Comparison of ENCODE assay signal across 14 cellular contexts in the genomic region with DNA sequence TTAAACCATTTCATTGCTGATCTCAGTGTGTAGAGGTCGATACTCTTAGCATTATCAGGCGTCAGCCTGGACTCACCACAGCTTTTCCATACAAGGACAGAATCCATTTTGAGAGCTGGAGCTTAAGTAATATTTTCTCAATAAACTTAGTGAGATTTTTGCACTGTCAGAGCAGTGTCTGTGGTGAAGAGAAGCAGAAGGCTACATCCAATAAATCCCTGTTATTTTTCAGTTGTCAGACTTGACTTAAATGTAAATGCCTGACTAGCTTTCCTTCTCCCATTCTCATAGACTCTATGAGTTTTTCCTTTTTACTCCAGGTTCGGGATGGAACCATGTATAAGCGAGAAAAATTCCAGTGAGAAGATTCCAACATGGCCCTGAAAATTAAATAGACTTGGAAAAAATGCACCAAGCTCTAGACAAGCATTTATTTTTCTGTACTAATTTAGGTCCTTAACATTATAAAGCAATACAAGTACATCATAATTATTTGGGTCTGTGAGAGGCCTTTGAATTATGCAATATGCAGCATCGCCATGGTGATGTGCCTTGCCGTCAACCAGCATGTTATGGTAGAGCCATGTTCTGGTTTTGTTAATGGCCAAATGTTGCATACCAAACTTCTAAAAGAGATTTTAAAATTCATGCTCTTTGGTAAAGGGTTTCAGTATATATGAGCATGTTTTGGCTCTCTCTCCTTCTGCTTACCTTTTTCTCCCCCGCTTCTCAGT.
DNase-seq lines count a peak whose midpoint lies in the region; ATAC-seq and TF ChIP-seq lines count a peak whose summit lies in the region.
"Had no signal": no experiment of that assay in that cellular context is flagged by ENCODE, and none has a peak within 500 bp of the region (broad histone marks: within the 10 kb centered on the region; RNA-seq: fewer than 3 reads in every experiment).

No MANE protein-coding gene starts in this region.

- peaks cover 2% of the 10 kb centered on the region for H3K36me3 Mint-ChIP-seq in chondrocyte (ENCODE audit: low read depth)
- peaks cover 18% of the 10 kb centered on the region for H3K36me3 Mint-ChIP-seq in neural crest cell (ENCODE audit: low read depth)
- H3K36me3 Mint-ChIP-seq: CD4-positive, alpha-beta memory T cell had no signal

- WGBS in gastroesophageal sphincter (ENCODE audit: low coverage in 1 of 2), 2 donors: 53 to 68% methylated on average over 6 to 7 of the region's 7 CpGs

- no peak overlapping the region for H3K4me3 Mint-ChIP-seq in chondrocyte (ENCODE audit: unreplicated experiment)
- no peak overlapping the region for H3K4me3 Mint-ChIP-seq in neural crest cell
- H3K4me3 Mint-ChIP-seq: CD4-positive, alpha-beta memory T cell; H9 had no signal

- H3K4me1 Mint-ChIP-seq in chondrocyte (ENCODE audit: low read depth) (peaks cover 67% of the 10 kb centered on the region), neural crest cell (peaks cover 17% of the 10 kb centered on the region)
- H3K4me1 Mint-ChIP-seq: CD4-positive, alpha-beta memory T cell; H9 had no signal

- ATAC-seq in gastroesophageal sphincter: no peak

- TF ChIP-seq CTCF in chondrocyte (IDR thresholded peaks at IDR 0.05): no peak
- TF ChIP-seq CTCF in gastroesophageal sphincter (IDR thresholded peaks at IDR 0.05): no peak
- TF ChIP-seq CTCF in neural crest cell (conservative IDR thresholded peaks at IDR 0.05): no peak
- no peak for TF ChIP-seq CTCF in uterus (IDR thresholded peaks at IDR 0.05)

- TF ChIP-seq POLR2A in gastroesophageal sphincter (IDR thresholded peaks at IDR 0.05) (no peak), uterus (IDR thresholded peaks at IDR 0.05) (no peak)

- TF ChIP-seq EP300 in gastroesophageal sphincter (IDR thresholded peaks at IDR 0.05): no peak

- intact Hi-C loops in uterus (cut with DNase I; ENCODE audit: low total_unique reads): no loop called here

- H3K9me3 Mint-ChIP-seq in chondrocyte (ENCODE audit: low read depth) (peaks cover 20% of the 10 kb centered on the region), neural crest cell (peaks cover 16% of the 10 kb centered on the region)

- DNase-seq in chondrocyte (ENCODE audit: low spot score): no peak
- no peak for DNase-seq in neural crest cell (ENCODE audit: low read depth, low spot score)
- DNase-seq in uterus: no peak
- no peak for DNase-seq in AG08396 (ENCODE audit: low spot score)
- no peak for DNase-seq in HuH-7 (ENCODE audit: low spot score)
- no peak for DNase-seq in cerebellar cortex (ENCODE audit: low spot score)
- DNase-seq: BE2C; CD4-positive, alpha-beta memory T cell; DMS79 treated with DMSO at 0.1 percent for 48 hours; EL; GOT3; H9 had no signal

- H3K36me3 ChIP-seq in gastroesophageal sphincter (no peaks in the 10 kb centered on the region), uterus (no peaks in the 10 kb centered on the region)
- H3K36me3 ChIP-seq: BE2C had no signal

- H3K4me1 ChIP-seq in gastroesophageal sphincter (peaks cover 0 to 69% (median 4%) of the 10 kb centered on the region in 3 donors), uterus (no peaks in the 10 kb centered on the region)
- H3K4me1 ChIP-seq: BE2C had no signal

- H3K27ac ChIP-seq in gastroesophageal sphincter (peak overlapping the region; percentile 51 to 83 (median 64)), uterus (peak overlapping the region; percentile 63 to 72)
- H3K27ac ChIP-seq: C4-2B had no signal

- H3K4me3 ChIP-seq in gastroesophageal sphincter (no peak overlapping the region), uterus (no peak overlapping the region)

- H3K9me3 ChIP-seq in gastroesophageal sphincter (peaks cover 0 to 22% (median 0%) of the 10 kb centered on the region in 3 donors), uterus (no peaks in the 10 kb centered on the region)
- H3K9me3 ChIP-seq: BE2C had no signal

- H3K27me3 Mint-ChIP-seq in chondrocyte (ENCODE audit: low read depth) (no peaks in the 10 kb centered on the region), neural crest cell (ENCODE audit: low read depth) (no peaks in the 10 kb centered on the region)
- H3K27me3 Mint-ChIP-seq: CD4-positive, alpha-beta memory T cell had no signal

- H3K27ac Mint-ChIP-seq in chondrocyte (ENCODE audit: unreplicated experiment): peak overlapping the region; percentile 32
- peak overlapping the region; percentile 5 for H3K27ac Mint-ChIP-seq in neural crest cell (ENCODE audit: unreplicated experiment)
- H3K27ac Mint-ChIP-seq: CD4-positive, alpha-beta memory T cell had no signal

- H3K27me3 ChIP-seq in gastroesophageal sphincter: no peaks in the 10 kb centered on the region
- H3K27me3 ChIP-seq in uterus: no peaks in the 10 kb centered on the region
- H3K27me3 ChIP-seq: BE2C had no signal
